10 cellular contexts compared by ENCODE assay signal in the genomic region with DNA sequence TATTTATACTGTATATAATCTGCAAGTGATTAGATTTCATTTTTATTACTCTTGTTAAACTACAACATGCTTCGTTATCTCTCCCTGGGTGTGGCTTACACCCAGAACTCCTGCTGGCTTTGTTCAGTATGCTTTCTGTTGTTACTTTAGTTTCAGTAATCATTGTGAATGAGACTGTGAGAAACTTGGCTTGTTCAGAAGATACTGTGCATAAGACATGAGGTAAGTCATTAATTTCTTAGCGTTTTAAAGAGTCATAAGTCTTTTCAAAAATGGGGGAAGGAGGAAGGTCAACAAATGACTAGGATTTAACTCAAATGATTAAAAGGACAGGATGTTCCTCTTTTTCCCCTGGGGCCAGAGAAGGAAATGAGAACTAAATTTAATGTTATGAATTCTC. TPM values are rescaled to one million over a fixed set of nuclear protein-coding genes. Genes with fewer than 3 reads are reported as not detected.
DNase-seq lines count a peak whose midpoint lies in the region; ATAC-seq and TF ChIP-seq lines count a peak whose summit lies in the region.
"Had no signal": no experiment of that assay in that cellular context is flagged by ENCODE, and none has a peak within 500 bp of the region (broad histone marks: within the 10 kb centered on the region; RNA-seq: fewer than 3 reads in every experiment).

No MANE protein-coding gene starts in this region.

- no peaks in the 10 kb centered on the region for H3K27me3 ChIP-seq in lung (ENCODE audit: control insufficient read depth, insufficient read depth)
- H3K27me3 ChIP-seq: vagina had no signal

- H3K9me3 ChIP-seq in lung (ENCODE audit: control insufficient read depth in 2 of 2, insufficient read depth in 1 of 2, low read length in 1 of 2) = no peaks in the 10 kb centered on the region
- H3K9me3 ChIP-seq: vagina had no signal

- no peak overlapping the region for H3K4me3 ChIP-seq in NB4 (ENCODE audit: low read depth, low read length)
- no peak overlapping the region for H3K4me3 ChIP-seq in lung
- H3K4me3 ChIP-seq: vagina had no signal

- WGBS in lung, 2 donors = 27 to 30% methylated on average over 2 of the region's 2 CpGs

- TF ChIP-seq POLR2A in GM18505 (IDR thresholded peaks at IDR 0.05; ENCODE audit: borderline replicate concordance, extremely low read depth, insufficient read depth, insufficient read length) = no peak
- TF ChIP-seq POLR2A in NB4 (IDR thresholded peaks at IDR 0.05; ENCODE audit: extremely low read depth, insufficient read length) = no peak

- peak overlapping the region in 1 of 2 donors; percentile 9 for H3K27ac ChIP-seq in lung (ENCODE audit: low read depth in 1 of 2, low read length in 1 of 2)
- H3K27ac ChIP-seq: vagina had no signal

- no peak for TF ChIP-seq CTCF in NB4 (IDR thresholded peaks at IDR 0.05; ENCODE audit: low read depth, low read length)
- no peak for TF ChIP-seq CTCF in lung (IDR thresholded peaks at IDR 0.05; ENCODE audit: control extremely low read depth, extremely low read depth)

- H3K4me1 ChIP-seq in lung (ENCODE audit: control insufficient read depth in 2 of 2, insufficient read depth in 2 of 2, low read length in 2 of 2) = peaks cover 1 to 5% of the 10 kb centered on the region in 2 donors
- H3K4me1 ChIP-seq: parathyroid adenoma had no signal

- DNase-seq in NB4 (ENCODE audit: low read depth) (peak; percentile 58), lung (ENCODE audit: low spot score) (no peak), epidermal melanocyte (ENCODE audit: insufficient read length, low spot score) (no peak), NCI-H2081 treated with DMSO at 0.1 percent for 48 hours (lab: John Stamatoyannopoulos, UW) (no peak), NCI-H2227 treated with DMSO at 0.1 percent for 48 hours (lab: John Stamatoyannopoulos, UW) (no peak), NCI-H2196 (lab: John Stamatoyannopoulos, UW; ENCODE audit: unreplicated experiment) (no peak)

- ATAC-seq in GM18505 (IDR thresholded peaks at IDR 0.05; ENCODE audit: unreplicated experiment) (peak; percentile 66), HG02610 (IDR thresholded peaks at IDR 0.05; ENCODE audit: unreplicated experiment) (peak; percentile 74), lung (ENCODE audit: insufficient read depth, low FRiP score) (peak; percentile 53)

- H3K36me3 ChIP-seq in lung (ENCODE audit: control insufficient read depth in 2 of 2, insufficient read depth in 2 of 2, low read length in 2 of 2) = no peaks in the 10 kb centered on the region
- H3K36me3 ChIP-seq: vagina had no signal

RNA-seq across cellular contexts. Expression of a gene that starts 11.6 kb away (rescaled TPM):
- 100 to 1,000 TPM in 1 of 2 donors, 10 to 100 TPM in 1; 56.2 to 289 TPM for total RNA-seq in lung
- 10 to 100 TPM; 22.0 to 55.9 TPM for polyA plus RNA-seq in lung
